24 cellular contexts compared by ENCODE assay signal in the genomic region with DNA sequence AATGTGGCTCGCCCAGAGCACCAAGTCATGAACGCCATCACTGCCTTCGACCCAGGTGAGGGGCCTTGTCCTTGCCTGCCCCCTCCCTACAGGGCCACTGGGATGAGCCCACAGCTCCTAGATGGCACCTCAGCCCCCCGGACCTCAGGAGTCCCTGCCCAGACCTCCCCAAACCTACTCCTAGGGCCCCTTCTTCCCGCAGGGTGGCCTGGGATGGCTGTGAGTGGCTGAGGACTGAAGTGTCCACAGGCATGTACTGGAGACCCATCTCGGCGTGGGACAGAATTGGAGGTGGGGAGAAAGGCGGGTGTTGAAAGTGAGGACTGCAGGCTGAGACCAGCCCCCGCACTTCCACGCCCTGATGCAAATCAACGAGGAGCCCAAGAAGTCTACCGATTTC. TPM values are rescaled to one million over a fixed set of nuclear protein-coding genes. Genes with fewer than 3 reads are reported as not detected.
"Had no signal": no experiment of that assay in that cellular context is flagged by ENCODE, and none has a peak within 500 bp of the region (broad histone marks: within the 10 kb centered on the region; RNA-seq: fewer than 3 reads in every experiment).

No MANE protein-coding gene starts in this region.

- H3K9ac ChIP-seq: parathyroid adenoma had no signal

- H3K36me3 ChIP-seq: cardiac muscle cell, neutrophil, WERI-Rb-1 had no signal

- DNase-seq: activated CD4-positive, alpha-beta T cell treated with anti-CD3 and anti-CD28 coated beads for 1 hour; activated naive CD4-positive, alpha-beta T cell; activated naive CD8-positive, alpha-beta T cell treated with anti-CD3 and anti-CD28 coated beads for 36 hours; activated T-cell treated with anti-CD3 and anti-CD28 coated beads for 4 hours; amniotic stem cell; foreskin melanocyte; heart left ventricle; immature natural killer cell; left ventricle myocardium superior; naive thymus-derived CD8-positive, alpha-beta T cell; stimulated activated CD4-positive, alpha-beta T cell treated with anti-CD3 and anti-CD28 coated beads, Interleukin-4, amount 100 ng/mL, for 4 hours; SW 1271; T-helper 2 cell; WERI-Rb-1 had no signal

- H3K4me3 Mint-ChIP-seq: activated naive CD8-positive, alpha-beta T cell treated with anti-CD3 and anti-CD28 coated beads for 36 hours; activated T-helper 1 cell treated with anti-CD3 and anti-CD28 coated beads, Interleukin-12 subunit alpha, Interleukin-12 subunit beta, Interleukin-2, Interleukin-4 antibody, amounts not matched to agents 30 ng/mL and 10 ng/mL and 1 ng/mL, durations not matched to agents 14 hours and 24 hours and 36 hours; immature natural killer cell; memory B cell; stimulated activated memory B cell treated with anti-CD40 and anti-IgM and Interleukin-4, amounts not matched to agents 10 μg/mL and 1 μg/mL and 100 μg/mL, for 72 hours had no signal

- H2AFZ ChIP-seq: parathyroid adenoma had no signal

- H3K9me3 ChIP-seq: heart left ventricle, neutrophil, thoracic aorta had no signal

- H3K79me2 ChIP-seq: parathyroid adenoma had no signal

- H3K36me3 Mint-ChIP-seq: memory B cell; stimulated activated memory B cell treated with anti-CD40 and anti-IgM and Interleukin-4, amounts not matched to agents 10 μg/mL and 1 μg/mL and 100 μg/mL, for 72 hours had no signal

- H3K4me3 ChIP-seq: cardiac muscle cell, dorsolateral prefrontal cortex, heart left ventricle, thoracic aorta had no signal

- H3K9me3 Mint-ChIP-seq: activated naive CD8-positive, alpha-beta T cell treated with anti-CD3 and anti-CD28 coated beads for 36 hours; activated T-helper 1 cell treated with anti-CD3 and anti-CD28 coated beads, Interleukin-12 subunit alpha, Interleukin-12 subunit beta, Interleukin-2, Interleukin-4 antibody, amounts not matched to agents 30 ng/mL and 10 ng/mL and 1 ng/mL, durations not matched to agents 14 hours and 24 hours and 36 hours; immature natural killer cell; memory B cell; stimulated activated memory B cell treated with anti-CD40 and anti-IgM and Interleukin-4, amounts not matched to agents 10 μg/mL and 1 μg/mL and 100 μg/mL, for 72 hours had no signal

- H3K27ac Mint-ChIP-seq: activated naive CD8-positive, alpha-beta T cell treated with anti-CD3 and anti-CD28 coated beads for 36 hours; activated T-helper 1 cell treated with anti-CD3 and anti-CD28 coated beads, Interleukin-12 subunit alpha, Interleukin-12 subunit beta, Interleukin-2, Interleukin-4 antibody, amounts not matched to agents 30 ng/mL and 10 ng/mL and 1 ng/mL, durations not matched to agents 14 hours and 24 hours and 36 hours; immature natural killer cell; memory B cell; naive thymus-derived CD8-positive, alpha-beta T cell; stimulated activated memory B cell treated with anti-CD40 and anti-IgM and Interleukin-4, amounts not matched to agents 10 μg/mL and 1 μg/mL and 100 μg/mL, for 72 hours had no signal

- H3K27ac ChIP-seq: cardiac muscle cell, dorsolateral prefrontal cortex, neutrophil, parathyroid adenoma, thoracic aorta, WERI-Rb-1 had no signal

- ATAC-seq: heart left ventricle; left ventricle myocardium superior; naive thymus-derived CD8-positive, alpha-beta T cell; sciatic nerve; stimulated activated memory B cell treated with anti-CD40 and anti-IgM and Interleukin-4, amounts not matched to agents 10 μg/mL and 1 μg/mL and 100 μg/mL, for 72 hours had no signal

- H3K27me3 ChIP-seq: cardiac muscle cell, heart left ventricle had no signal

RNA-seq across cellular contexts. Expression of gene CIDEA, which starts 51.0 kb away (rescaled TPM):
- total RNA-seq: activated naive CD8-positive, alpha-beta T cell treated with anti-CD3 and anti-CD28 coated beads for 36 hours; activated T-helper 1 cell treated with anti-CD3 and anti-CD28 coated beads, Interleukin-12 subunit alpha, Interleukin-12 subunit beta, Interleukin-2, Interleukin-4 antibody, amounts not matched to agents 30 ng/mL and 10 ng/mL and 1 ng/mL, durations not matched to agents 14 hours and 24 hours and 36 hours; cardiac muscle cell; naive thymus-derived CD8-positive, alpha-beta T cell; thoracic aorta; ureter had no signal
- polyA plus RNA-seq: cardiac muscle cell; immature natural killer cell; naive thymus-derived CD8-positive, alpha-beta T cell had no signal
